In the genomic region with DNA sequence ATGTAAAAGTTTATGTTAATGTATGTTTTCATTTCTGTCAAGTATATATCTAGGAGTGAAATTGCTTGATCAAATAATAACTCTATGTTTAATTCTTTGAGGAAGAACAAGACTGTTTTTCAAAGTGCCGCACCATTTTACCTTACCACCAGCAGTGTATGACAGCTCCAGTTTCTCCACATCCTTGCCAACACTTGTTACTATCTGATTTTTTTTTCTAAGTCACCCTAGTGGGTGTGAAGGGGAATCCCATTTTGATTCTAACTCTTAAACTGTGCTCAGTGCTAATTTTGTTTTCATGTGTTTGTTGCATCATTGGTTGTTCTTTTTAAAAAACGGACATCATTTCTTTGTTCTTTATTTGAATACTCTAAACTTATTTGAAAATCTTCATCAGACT, we compare ENCODE assay signal across 30 cellular contexts.
"Had no signal": no experiment of that assay in that cellular context is flagged by ENCODE, and none has a peak within 500 bp of the region (broad histone marks: within the 10 kb centered on the region; RNA-seq: fewer than 3 reads in every experiment).

No MANE protein-coding gene starts in this region.

- H3K4me3 ChIP-seq: Peyer's patch had no signal

- ATAC-seq: PC-3, SK-N-SH treated with all-trans-retinoic acid at 6 μM for 48 hours, T-cell had no signal

- H3K27ac ChIP-seq: brain microvascular endothelial cell, KMS-11, Peyer's patch, WERI-Rb-1 had no signal

- H3K27me3 ChIP-seq: brain microvascular endothelial cell, Peyer's patch had no signal

- H3K4me1 ChIP-seq: Peyer's patch had no signal

- H3K27ac Mint-ChIP-seq: activated CD4-positive, alpha-beta T cell treated with anti-CD3 and anti-CD28 coated beads, Interleukin-2, amount 10 ng/mL, durations not matched to agents 7 days and 5 days; activated naive CD4-positive, alpha-beta T cell treated with anti-CD3 and anti-CD28 coated beads for 36 hours; T-cell had no signal

- H3K9me3 ChIP-seq: Peyer's patch had no signal

- H3K4me1 Mint-ChIP-seq: activated CD4-positive, alpha-beta T cell treated with anti-CD3 and anti-CD28 coated beads, Interleukin-2, amount 10 ng/mL, durations not matched to agents 7 days and 5 days; T-cell had no signal

- DNase-seq: activated CD4-positive, alpha-beta T cell treated with anti-CD3 and anti-CD28 coated beads, Interleukin-2, amount 10 ng/mL, durations not matched to agents 7 days and 5 days; activated CD4-positive, alpha-beta T cell treated with anti-CD3 and anti-CD28 coated beads, Interleukin-2, amount 50 U/mL, for 48 hours; activated CD4-positive, CD25-positive, alpha-beta regulatory T cell; activated gamma-delta T cell treated with Interleukin-2 at 50 U/mL for 16 hours; activated naive CD4-positive, alpha-beta T cell treated with anti-CD3 and anti-CD28 coated beads for 36 hours; activated T-cell treated with anti-CD3 and anti-CD28 coated beads, Interleukin-2, amount 50 U/mL, for 24 hours; amniotic stem cell; aorta; brain microvascular endothelial cell; central memory CD4-positive, alpha-beta T cell; NCI-H1092 treated with DMSO at 0.1 percent for 48 hours; NCI-H1417; NCI-H146; NCI-H187; NCI-H2029 treated with DMSO at 0.1 percent for 48 hours; NCI-H2107; NCI-H2171; NCI-H510A; NCI-H526; NCI-H748 treated with DMSO at 0.1 percent for 48 hours; NK-92 treated with Interleukin-12 subunit alpha and Interleukin-12 subunit beta, amount 100 ng/mL, for 24 hours; PC-3; Peyer's patch; RPMI8226; SIG-M5; T-cell; T1000; WERI-Rb-1 had no signal

- H3K36me3 ChIP-seq: brain microvascular endothelial cell, Peyer's patch, WERI-Rb-1 had no signal

- H3K4me2 ChIP-seq: KMS-11 had no signal

- H3K4me3 Mint-ChIP-seq: activated CD4-positive, alpha-beta T cell treated with anti-CD3 and anti-CD28 coated beads, Interleukin-2, amount 10 ng/mL, durations not matched to agents 7 days and 5 days; activated naive CD4-positive, alpha-beta T cell treated with anti-CD3 and anti-CD28 coated beads for 36 hours; activated T-cell treated with anti-CD3 and anti-CD28 coated beads, Interleukin-2, amount 50 U/mL, for 24 hours; T-cell had no signal

- H3K9ac ChIP-seq: KMS-11 had no signal
